1 cellular context compared by ENCODE assay signal in the genomic region with DNA sequence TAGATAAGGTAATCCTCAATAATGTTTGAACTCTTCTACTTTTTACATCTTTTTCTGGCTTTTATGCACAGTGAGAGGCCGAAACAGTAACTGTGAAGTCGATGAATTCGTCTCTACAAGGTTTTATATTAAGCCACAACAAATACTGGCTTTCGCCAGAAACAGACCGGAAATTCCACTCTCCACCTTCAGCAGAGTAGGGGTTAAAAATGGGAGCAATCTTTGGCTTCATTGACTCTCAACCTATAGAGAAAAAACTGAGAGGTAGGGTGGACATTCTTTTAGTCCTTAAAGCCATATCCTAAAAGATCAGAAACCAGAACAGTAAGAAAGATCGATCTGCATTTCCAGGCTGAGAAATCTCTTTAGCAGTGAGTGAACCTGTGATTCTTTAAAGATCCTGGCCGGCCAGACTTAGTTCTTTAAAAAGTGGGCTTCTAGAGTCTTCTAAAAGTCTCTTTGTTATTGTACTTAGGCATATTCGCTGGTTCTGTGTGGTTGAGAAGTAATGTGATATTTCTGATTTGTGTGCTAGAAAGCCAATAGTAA.
TF ChIP-seq lines count a peak whose summit lies in the region.

No MANE protein-coding gene starts in this region.

TF ChIP-seq in GM12878, 131 proteins besides CTCF, POLR2A, EP300 and RAD21 (continued from another document):
- TF ChIP-seq, protein P1, sequence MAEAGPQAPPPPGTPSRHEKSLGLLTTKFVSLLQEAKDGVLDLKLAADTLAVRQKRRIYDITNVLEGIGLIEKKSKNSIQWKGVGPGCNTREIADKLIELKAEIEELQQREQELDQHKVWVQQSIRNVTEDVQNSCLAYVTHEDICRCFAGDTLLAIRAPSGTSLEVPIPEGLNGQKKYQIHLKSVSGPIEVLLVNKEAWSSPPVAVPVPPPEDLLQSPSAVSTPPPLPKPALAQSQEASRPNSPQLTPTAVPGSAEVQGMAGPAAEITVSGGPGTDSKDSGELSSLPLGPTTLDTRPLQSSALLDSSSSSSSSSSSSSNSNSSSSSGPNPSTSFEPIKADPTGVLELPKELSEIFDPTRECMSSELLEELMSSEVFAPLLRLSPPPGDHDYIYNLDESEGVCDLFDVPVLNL (IDR thresholded peaks at IDR 0.05; ENCODE audit: low read depth, low read length) = no peak
- TF ChIP-seq NBN (IDR thresholded peaks at IDR 0.05) (no peak), MTA3 (IDR thresholded peaks at IDR 0.05; ENCODE audit: borderline replicate concordance, low read length) (no peak), EED (IDR thresholded peaks at IDR 0.05; ENCODE audit: low read depth) (no peak), NRF1 (conservative IDR thresholded peaks at IDR 0.05; ENCODE audit: low read depth, low read length) (no peak), YBX1 (IDR thresholded peaks at IDR 0.05) (no peak), BRCA1 (IDR thresholded peaks at IDR 0.05; ENCODE audit: low read depth, low read length) (no peak), YY1 (IDR thresholded peaks at IDR 0.05; ENCODE audit: low read depth, low read length) (no peak), GABPA (IDR thresholded peaks at IDR 0.05; ENCODE audit: low read depth) (no peak), BCL11A (IDR thresholded peaks at IDR 0.05; ENCODE audit: low read depth, low read length) (no peak), SREBF1 (IDR thresholded peaks at IDR 0.05; ENCODE audit: low read length) (no peak)
- TF ChIP-seq, protein P2, sequence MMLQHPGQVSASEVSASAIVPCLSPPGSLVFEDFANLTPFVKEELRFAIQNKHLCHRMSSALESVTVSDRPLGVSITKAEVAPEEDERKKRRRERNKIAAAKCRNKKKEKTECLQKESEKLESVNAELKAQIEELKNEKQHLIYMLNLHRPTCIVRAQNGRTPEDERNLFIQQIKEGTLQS (IDR thresholded peaks at IDR 0.05; ENCODE audit: borderline replicate concordance, extremely low read depth, low read depth, low read length) = no peak
- TF ChIP-seq, protein P3, sequence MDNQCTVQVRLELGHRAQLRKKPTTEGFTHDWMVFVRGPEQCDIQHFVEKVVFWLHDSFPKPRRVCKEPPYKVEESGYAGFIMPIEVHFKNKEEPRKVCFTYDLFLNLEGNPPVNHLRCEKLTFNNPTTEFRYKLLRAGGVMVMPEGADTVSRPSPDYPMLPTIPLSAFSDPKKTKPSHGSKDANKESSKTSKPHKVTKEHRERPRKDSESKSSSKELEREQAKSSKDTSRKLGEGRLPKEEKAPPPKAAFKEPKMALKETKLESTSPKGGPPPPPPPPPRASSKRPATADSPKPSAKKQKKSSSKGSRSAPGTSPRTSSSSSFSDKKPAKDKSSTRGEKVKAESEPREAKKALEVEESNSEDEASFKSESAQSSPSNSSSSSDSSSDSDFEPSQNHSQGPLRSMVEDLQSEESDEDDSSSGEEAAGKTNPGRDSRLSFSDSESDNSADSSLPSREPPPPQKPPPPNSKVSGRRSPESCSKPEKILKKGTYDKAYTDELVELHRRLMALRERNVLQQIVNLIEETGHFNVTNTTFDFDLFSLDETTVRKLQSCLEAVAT (IDR thresholded peaks at IDR 0.05) = no peak
TF ChIP-seq in GM12878: peak in this region for 0.
